ENCODE assay signal across 1 cellular context in the genomic region with DNA sequence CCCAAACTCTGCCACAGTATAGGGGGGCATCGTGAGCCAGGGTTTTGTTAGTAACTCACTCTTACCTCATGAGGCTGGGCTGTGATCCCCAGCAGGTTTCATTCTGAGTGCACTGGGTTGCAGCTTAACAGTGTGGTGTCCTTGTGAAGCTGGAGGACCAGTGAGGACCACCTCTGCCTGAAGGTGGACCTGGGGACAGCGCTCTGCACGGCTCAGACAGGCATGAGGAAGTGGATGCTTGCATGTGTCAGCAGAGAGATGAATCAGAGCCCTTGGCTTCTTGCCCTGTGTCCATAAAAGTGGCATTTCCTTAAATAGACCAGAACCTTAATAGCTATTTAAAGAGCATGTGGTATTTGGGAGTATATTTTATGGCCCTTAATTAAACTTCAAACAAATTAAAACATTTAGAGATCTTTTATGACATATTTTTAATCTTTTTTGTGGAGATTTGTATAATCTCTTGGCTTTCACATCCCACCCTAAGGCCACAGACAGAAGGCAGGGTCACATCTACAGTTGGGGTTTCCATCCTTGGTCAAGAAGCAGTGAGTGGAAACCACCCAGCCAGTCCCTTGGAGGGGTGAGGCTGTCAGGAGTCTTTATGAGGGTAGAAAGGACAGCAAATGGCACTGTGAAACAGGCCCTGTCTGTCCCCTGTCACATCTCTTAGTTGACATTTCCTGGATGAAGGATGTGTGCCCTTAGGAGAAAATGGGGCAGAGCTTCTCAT.
TF ChIP-seq lines count a peak whose summit lies in the region.

No MANE protein-coding gene starts in this region.

TF ChIP-seq in GM23338, 12 proteins besides CTCF, POLR2A, EP300 and RAD21 (continued from another document):
- TF ChIP-seq, protein P1, sequence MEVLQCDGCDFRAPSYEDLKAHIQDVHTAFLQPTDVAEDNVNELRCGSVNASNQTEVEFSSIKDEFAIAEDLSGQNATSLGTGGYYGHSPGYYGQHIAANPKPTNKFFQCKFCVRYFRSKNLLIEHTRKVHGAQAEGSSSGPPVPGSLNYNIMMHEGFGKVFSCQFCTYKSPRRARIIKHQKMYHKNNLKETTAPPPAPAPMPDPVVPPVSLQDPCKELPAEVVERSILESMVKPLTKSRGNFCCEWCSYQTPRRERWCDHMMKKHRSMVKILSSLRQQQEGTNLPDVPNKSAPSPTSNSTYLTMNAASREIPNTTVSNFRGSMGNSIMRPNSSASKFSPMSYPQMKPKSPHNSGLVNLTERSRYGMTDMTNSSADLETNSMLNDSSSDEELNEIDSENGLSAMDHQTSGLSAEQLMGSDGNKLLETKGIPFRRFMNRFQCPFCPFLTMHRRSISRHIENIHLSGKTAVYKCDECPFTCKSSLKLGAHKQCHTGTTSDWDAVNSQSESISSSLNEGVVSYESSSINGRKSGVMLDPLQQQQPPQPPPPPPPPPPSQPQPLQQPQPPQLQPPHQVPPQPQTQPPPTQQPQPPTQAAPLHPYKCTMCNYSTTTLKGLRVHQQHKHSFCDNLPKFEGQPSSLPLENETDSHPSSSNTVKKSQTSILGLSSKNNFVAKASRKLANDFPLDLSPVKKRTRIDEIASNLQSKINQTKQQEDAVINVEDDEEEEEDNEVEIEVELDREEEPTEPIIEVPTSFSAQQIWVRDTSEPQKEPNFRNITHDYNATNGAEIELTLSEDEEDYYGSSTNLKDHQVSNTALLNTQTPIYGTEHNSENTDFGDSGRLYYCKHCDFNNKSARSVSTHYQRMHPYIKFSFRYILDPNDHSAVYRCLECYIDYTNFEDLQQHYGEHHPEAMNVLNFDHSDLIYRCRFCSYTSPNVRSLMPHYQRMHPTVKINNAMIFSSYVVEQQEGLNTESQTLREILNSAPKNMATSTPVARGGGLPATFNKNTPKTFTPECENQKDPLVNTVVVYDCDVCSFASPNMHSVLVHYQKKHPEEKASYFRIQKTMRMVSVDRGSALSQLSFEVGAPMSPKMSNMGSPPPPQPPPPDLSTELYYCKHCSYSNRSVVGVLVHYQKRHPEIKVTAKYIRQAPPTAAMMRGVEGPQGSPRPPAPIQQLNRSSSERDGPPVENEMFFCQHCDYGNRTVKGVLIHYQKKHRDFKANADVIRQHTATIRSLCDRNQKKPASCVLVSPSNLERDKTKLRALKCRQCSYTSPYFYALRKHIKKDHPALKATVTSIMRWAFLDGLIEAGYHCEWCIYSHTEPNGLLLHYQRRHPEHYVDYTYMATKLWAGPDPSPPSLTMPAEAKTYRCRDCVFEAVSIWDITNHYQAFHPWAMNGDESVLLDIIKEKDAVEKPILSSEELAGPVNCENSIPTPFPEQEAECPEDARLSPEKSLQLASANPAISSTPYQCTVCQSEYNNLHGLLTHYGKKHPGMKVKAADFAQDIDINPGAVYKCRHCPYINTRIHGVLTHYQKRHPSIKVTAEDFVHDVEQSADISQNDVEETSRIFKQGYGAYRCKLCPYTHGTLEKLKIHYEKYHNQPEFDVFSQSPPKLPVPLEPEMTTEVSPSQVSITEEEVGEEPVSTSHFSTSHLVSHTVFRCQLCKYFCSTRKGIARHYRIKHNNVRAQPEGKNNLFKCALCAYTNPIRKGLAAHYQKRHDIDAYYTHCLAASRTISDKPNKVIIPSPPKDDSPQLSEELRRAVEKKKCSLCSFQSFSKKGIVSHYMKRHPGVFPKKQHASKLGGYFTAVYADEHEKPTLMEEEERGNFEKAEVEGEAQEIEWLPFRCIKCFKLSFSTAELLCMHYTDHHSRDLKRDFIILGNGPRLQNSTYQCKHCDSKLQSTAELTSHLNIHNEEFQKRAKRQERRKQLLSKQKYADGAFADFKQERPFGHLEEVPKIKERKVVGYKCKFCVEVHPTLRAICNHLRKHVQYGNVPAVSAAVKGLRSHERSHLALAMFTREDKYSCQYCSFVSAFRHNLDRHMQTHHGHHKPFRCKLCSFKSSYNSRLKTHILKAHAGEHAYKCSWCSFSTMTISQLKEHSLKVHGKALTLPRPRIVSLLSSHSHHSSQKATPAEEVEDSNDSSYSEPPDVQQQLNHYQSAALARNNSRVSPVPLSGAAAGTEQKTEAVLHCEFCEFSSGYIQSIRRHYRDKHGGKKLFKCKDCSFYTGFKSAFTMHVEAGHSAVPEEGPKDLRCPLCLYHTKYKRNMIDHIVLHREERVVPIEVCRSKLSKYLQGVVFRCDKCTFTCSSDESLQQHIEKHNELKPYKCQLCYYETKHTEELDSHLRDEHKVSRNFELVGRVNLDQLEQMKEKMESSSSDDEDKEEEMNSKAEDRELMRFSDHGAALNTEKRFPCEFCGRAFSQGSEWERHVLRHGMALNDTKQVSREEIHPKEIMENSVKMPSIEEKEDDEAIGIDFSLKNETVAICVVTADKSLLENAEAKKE (CRISPR knock-in tag; IDR thresholded peaks at IDR 0.05) = no peak
- TF ChIP-seq, protein P2, sequence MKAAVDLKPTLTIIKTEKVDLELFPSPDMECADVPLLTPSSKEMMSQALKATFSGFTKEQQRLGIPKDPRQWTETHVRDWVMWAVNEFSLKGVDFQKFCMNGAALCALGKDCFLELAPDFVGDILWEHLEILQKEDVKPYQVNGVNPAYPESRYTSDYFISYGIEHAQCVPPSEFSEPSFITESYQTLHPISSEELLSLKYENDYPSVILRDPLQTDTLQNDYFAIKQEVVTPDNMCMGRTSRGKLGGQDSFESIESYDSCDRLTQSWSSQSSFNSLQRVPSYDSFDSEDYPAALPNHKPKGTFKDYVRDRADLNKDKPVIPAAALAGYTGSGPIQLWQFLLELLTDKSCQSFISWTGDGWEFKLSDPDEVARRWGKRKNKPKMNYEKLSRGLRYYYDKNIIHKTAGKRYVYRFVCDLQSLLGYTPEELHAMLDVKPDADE (IDR thresholded peaks at IDR 0.05) = no peak
- no peak for TF ChIP-seq CREB1 (CRISPR knock-in tag; IDR thresholded peaks at IDR 0.05; ENCODE audit: low read depth)
- TF ChIP-seq ZNF331 (CRISPR knock-in tag; IDR thresholded peaks at IDR 0.05; ENCODE audit: low read depth) = no peak
- no peak for TF ChIP-seq JUNB (IDR thresholded peaks at IDR 0.05; ENCODE audit: unreplicated experiment)
- TF ChIP-seq STAT1 (IDR thresholded peaks at IDR 0.05; ENCODE audit: unreplicated experiment) = no peak
TF ChIP-seq in GM23338: peak in this region for 0.
